Comparison of ENCODE assay signal across 21 cellular contexts in the genomic region with DNA sequence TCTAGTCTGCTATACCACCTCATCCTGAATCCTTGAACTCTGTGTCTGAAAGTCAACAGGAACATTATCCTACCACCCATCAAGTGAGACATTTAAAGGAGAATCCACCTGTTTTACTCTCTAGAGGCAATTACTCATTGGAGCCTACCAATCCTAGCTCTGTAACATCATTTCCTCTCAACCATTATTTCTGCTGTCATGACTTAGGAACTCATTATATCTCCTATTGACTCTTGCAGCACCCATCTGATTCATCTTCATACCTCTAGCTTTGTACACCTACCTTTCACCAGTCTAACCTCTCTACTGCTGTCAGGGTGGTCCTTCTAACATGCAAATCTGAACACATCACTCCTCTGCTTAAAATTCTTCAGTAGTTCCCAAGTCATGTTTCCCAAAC.
DNase-seq lines count a peak whose midpoint lies in the region; ATAC-seq and TF ChIP-seq lines count a peak whose summit lies in the region.
"Had no signal": no experiment of that assay in that cellular context is flagged by ENCODE, and none has a peak within 500 bp of the region (broad histone marks: within the 10 kb centered on the region; RNA-seq: fewer than 3 reads in every experiment).

No MANE protein-coding gene starts in this region.

- intact Hi-C loops in left ventricle myocardium superior (cut with micrococcal nuclease): no loop called here

- DNase-seq in HT1080 (ENCODE audit: low read depth) (peak; percentile 1), RWPE2 (ENCODE audit: low spot score) (no peak), epithelial cell of prostate (ENCODE audit: low read depth, low spot score) (peak; percentile 48), kidney tubule cell (ENCODE audit: low spot score) (peak; percentile 90), left ventricle myocardium superior (no peak), GOT3 (lab: John Stamatoyannopoulos, UW) (no peak), cerebellar cortex (ENCODE audit: low spot score) (no peak)
- DNase-seq: 8988T; ACHN; AML-193; C1 segment of cervical spinal cord; Calu3; CD4-positive, alpha-beta memory T cell; COR-L47; DMS53; DMS79 treated with DMSO at 0.1 percent for 48 hours; GF-D8; GM23248; H9 had no signal

- H3K36me3 ChIP-seq in RWPE2 (ENCODE audit: low read depth): no peaks in the 10 kb centered on the region

- no peaks in the 10 kb centered on the region for H3K27me3 ChIP-seq in RWPE2 (ENCODE audit: insufficient read depth, poor library complexity, severe bottlenecking)

- ATAC-seq in RWPE2 (ENCODE audit: low read depth) (peak; percentile 27; the same call in 1 of the 3 replicates), left ventricle myocardium superior (no peak)
- ATAC-seq: A549, HCT116 had no signal

- no peak overlapping the region for H3K27ac ChIP-seq in RWPE2 (ENCODE audit: poor library complexity, severe bottlenecking)
- peak overlapping the region; percentile 15 for H3K27ac ChIP-seq in epithelial cell of prostate
- H3K27ac ChIP-seq: A549, GM23248 had no signal

- H3K4me3 ChIP-seq in RWPE2 (ENCODE audit: severe bottlenecking): no peak overlapping the region
- H3K4me3 ChIP-seq: A549, GM23248 had no signal

- no peaks in the 10 kb centered on the region for H3K4me1 ChIP-seq in RWPE2 (ENCODE audit: insufficient read depth, poor library complexity, severe bottlenecking)
- H3K4me1 ChIP-seq: A549 had no signal

- H3K9me3 ChIP-seq in RWPE2 (ENCODE audit: severe bottlenecking): peaks cover 6% of the 10 kb centered on the region

- no peak for TF ChIP-seq CTCF in RWPE2 (IDR thresholded peaks at IDR 0.05; ENCODE audit: poor library complexity, severe bottlenecking)

Comparison
In these comparisons a context has a peak if more than half of its experiments do, and no peak if none do; other contexts are left out.
1. DNase-seq: peak in HT1080 (single experiment), epithelial cell of prostate (single experiment) and kidney tubule cell (single experiment); none in RWPE2 (single experiment), left ventricle myocardium superior (single experiment), GOT3 (single experiment) and cerebellar cortex (single experiment).